Comparison of ENCODE assay signal across 8 cellular contexts in the genomic region with DNA sequence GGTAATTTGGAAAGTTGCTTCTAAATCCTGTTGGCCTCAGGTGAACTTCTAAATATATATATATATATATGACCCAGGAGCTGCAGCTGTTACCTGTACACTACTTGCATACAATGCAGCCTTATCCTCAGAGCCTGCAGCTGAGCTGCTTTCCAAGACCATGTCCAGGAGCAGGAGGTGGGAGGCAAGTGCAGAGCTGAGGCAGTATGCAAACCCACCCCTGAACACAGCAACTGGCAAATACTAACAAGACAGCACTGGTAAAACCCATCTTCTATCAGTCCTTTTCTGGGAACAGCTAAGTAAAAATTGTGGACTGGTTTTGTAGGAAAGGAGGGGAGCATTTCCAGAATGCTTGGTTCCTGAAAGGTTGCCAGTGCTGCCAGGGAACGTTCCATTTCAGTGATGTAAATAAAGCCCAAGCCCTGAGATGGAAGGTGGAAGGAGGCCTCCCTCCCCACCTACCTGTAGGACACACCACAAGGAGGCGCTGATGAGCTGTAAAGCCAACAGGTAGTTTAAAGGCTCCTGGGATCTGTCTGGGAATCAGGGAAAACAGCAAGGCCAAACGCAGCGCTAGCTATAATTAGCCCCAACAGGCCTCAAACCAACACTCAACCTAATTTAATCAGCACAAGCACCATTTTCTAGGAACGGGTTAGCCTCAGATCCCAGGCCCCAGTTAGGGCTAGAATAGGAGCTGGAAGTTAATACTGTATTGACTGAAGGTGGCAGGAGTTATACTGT.
DNase-seq lines count a peak whose midpoint lies in the region; ATAC-seq and TF ChIP-seq lines count a peak whose summit lies in the region.

No MANE protein-coding gene starts in this region.

- no peak for TF ChIP-seq POLR2A in upper lobe of left lung (IDR thresholded peaks at IDR 0.05)

- peak; percentile 36 for DNase-seq in CMK (ENCODE audit: low read depth)
- peak; percentile 60 for DNase-seq in NCI-H1048 (lab: John Stamatoyannopoulos, UW)
- DNase-seq in activated naive CD4-positive, alpha-beta T cell treated with anti-CD3 and anti-CD28 coated beads, Interleukin-2, amount 50 U/mL, for 16 hours = peak; percentile 79
- DNase-seq in head of caudate nucleus = peak; percentile 51 to 88 (median 76)
- peak; percentile 94 for DNase-seq in posterior vena cava (ENCODE audit: low spot score)
- DNase-seq in upper lobe of left lung = peak in 1 of 2 donors; percentile 95

- H3K36me3 ChIP-seq in upper lobe of left lung = peaks cover 0 to 8% (median 0%) of the 10 kb centered on the region in 4 donors

- TF ChIP-seq EP300 in upper lobe of left lung (IDR thresholded peaks at IDR 0.05) = no peak

- H3K4me1 ChIP-seq in upper lobe of left lung = peaks cover 14 to 33% (median 27%) of the 10 kb centered on the region in 4 donors

- peak; percentile 81 to 93 (median 88) for TF ChIP-seq CTCF in upper lobe of left lung (IDR thresholded peaks at IDR 0.05)

- no peak overlapping the region for H3K4me3 ChIP-seq in upper lobe of left lung

- no peaks in the 10 kb centered on the region for H3K27me3 ChIP-seq in upper lobe of left lung

- ATAC-seq in GM21717 (IDR thresholded peaks at IDR 0.05; ENCODE audit: unreplicated experiment) = peak; percentile 47
- ATAC-seq in SK-N-SH treated with all-trans-retinoic acid at 6 μM for 48 hours = peak; percentile 98
- ATAC-seq in upper lobe of left lung (ENCODE audit: low FRiP score in 2 of 2) = peak; percentile 92 to 97

- H3K27ac ChIP-seq in upper lobe of left lung = peak overlapping the region in 3 of 4 donors; percentile 36 to 65 (median 51)

- intact Hi-C loops in head of caudate nucleus (cut with DNase I) = loop anchor here (2.0 kb wide), 1 partner anchor 149 kb away; the partner anchor contains the start of gene MAP3K5
- intact Hi-C loops in posterior vena cava (cut with DNase I) = loop anchor here in 1 of 2 donors (2.0 kb wide), 1 partner anchor 149 kb away; the partner anchor contains the start of gene MAP3K5

- no peaks in the 10 kb centered on the region for H3K9me3 ChIP-seq in upper lobe of left lung

- 5% methylated on average over 5 of the region's 5 CpGs for WGBS in upper lobe of left lung, 2 donors

TF ChIP-seq in SK-N-SH treated with all-trans-retinoic acid at 6 μM for 48 hours, 23 proteins besides CTCF, POLR2A, EP300 and RAD21:
- no peak for TF ChIP-seq TOX (CRISPR knock-in tag; IDR thresholded peaks at IDR 0.05; ENCODE audit: borderline replicate concordance)
- TF ChIP-seq, protein P1, sequence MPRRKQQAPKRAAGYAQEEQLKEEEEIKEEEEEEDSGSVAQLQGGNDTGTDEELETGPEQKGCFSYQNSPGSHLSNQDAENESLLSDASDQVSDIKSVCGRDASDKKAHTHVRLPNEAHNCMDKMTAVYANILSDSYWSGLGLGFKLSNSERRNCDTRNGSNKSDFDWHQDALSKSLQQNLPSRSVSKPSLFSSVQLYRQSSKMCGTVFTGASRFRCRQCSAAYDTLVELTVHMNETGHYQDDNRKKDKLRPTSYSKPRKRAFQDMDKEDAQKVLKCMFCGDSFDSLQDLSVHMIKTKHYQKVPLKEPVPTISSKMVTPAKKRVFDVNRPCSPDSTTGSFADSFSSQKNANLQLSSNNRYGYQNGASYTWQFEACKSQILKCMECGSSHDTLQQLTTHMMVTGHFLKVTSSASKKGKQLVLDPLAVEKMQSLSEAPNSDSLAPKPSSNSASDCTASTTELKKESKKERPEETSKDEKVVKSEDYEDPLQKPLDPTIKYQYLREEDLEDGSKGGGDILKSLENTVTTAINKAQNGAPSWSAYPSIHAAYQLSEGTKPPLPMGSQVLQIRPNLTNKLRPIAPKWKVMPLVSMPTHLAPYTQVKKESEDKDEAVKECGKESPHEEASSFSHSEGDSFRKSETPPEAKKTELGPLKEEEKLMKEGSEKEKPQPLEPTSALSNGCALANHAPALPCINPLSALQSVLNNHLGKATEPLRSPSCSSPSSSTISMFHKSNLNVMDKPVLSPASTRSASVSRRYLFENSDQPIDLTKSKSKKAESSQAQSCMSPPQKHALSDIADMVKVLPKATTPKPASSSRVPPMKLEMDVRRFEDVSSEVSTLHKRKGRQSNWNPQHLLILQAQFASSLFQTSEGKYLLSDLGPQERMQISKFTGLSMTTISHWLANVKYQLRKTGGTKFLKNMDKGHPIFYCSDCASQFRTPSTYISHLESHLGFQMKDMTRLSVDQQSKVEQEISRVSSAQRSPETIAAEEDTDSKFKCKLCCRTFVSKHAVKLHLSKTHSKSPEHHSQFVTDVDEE (CRISPR knock-in tag; IDR thresholded peaks at IDR 0.05) = peak; percentile 65; the same call in 1 of the 2 replicates
- TF ChIP-seq CSDC2 (CRISPR knock-in tag; IDR thresholded peaks at IDR 0.05) = 0 out of 2 replicates have a peak, but pooled peaks have one; percentile 31
- TF ChIP-seq ZNF70 (CRISPR knock-in tag; IDR thresholded peaks at IDR 0.05) = peak; percentile 96
TF ChIP-seq in SK-N-SH treated with all-trans-retinoic acid at 6 μM for 48 hours: peak in this region for 3.

Comparison
In these comparisons a context has a peak if more than half of its experiments do, and no peak if none do; other contexts are left out.
1. ATAC-seq: peak in every context shown above with its lines; median percentile 98 in SK-N-SH treated with all-trans-retinoic acid at 6 μM for 48 hours; 94 in upper lobe of left lung; 47 in GM21717.